16 cellular contexts compared by ENCODE assay signal in the genomic region with DNA sequence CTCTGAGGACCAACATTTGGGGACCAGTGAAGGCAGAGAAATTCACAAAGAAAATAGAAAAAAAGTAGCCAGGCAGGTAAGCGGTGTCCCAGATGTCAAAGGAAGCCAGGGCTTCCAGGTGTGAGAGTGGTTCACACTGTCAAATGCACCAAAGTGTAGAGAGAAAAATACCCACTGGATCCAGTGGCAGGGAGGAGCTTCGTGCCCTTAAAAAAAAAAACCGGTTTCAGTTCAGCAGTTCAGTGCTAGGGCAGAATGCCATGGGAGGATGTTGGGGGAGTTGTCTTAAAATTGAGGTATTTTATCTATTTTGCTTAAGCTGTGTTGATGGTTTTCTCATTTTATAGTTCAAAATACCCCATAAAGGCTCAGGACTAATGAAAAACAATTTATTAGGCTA. TPM values are rescaled to one million over a fixed set of nuclear protein-coding genes. Genes with fewer than 3 reads are reported as not detected.
DNase-seq lines count a peak whose midpoint lies in the region; ATAC-seq and TF ChIP-seq lines count a peak whose summit lies in the region.
"Had no signal": no experiment of that assay in that cellular context is flagged by ENCODE, and none has a peak within 500 bp of the region (broad histone marks: within the 10 kb centered on the region; RNA-seq: fewer than 3 reads in every experiment).

No MANE protein-coding gene starts in this region.

- ATAC-seq in GM21360 (IDR thresholded peaks at IDR 0.05; ENCODE audit: unreplicated experiment): no peak

- no peaks in the 10 kb centered on the region for H3K27me3 Mint-ChIP-seq in activated T-helper 2 cell treated with anti-CD3 and anti-CD28 coated beads, Interferon-gamma antibody, Interleukin-2, Interleukin-4, amounts not matched to agents 10 μg/mL and 5 μg/mL and 100 μg/mL, durations not matched to agents 14 hours and 24 hours and 36 hours (ENCODE audit: low read depth)
- H3K27me3 Mint-ChIP-seq: IgD-negative memory B cell had no signal

- peaks cover 40% of the 10 kb centered on the region for H3K36me3 Mint-ChIP-seq in activated T-helper 2 cell treated with anti-CD3 and anti-CD28 coated beads, Interferon-gamma antibody, Interleukin-2, Interleukin-4, amounts not matched to agents 10 μg/mL and 5 μg/mL and 100 μg/mL, durations not matched to agents 14 hours and 24 hours and 36 hours (ENCODE audit: low read depth)

- no peak for TF ChIP-seq CTCF in testis (IDR thresholded peaks at IDR 0.05)

- peak overlapping the region; percentile 68 for H3K27ac Mint-ChIP-seq in activated T-helper 2 cell treated with anti-CD3 and anti-CD28 coated beads, Interferon-gamma antibody, Interleukin-2, Interleukin-4, amounts not matched to agents 10 μg/mL and 5 μg/mL and 100 μg/mL, durations not matched to agents 14 hours and 24 hours and 36 hours

- intact Hi-C loops in activated T-helper 2 cell treated with anti-CD3 and anti-CD28 coated beads, Interferon-gamma antibody, Interleukin-2, Interleukin-4, amounts not matched to agents 10 μg/mL and 5 μg/mL and 100 μg/mL, durations not matched to agents 14 hours and 24 hours and 36 hours (cut with micrococcal nuclease): no loop called here
- intact Hi-C loops in testis (cut with DNase I; ENCODE audit: low total_unique reads): no loop called here

- no peaks in the 10 kb centered on the region for H3K9me3 Mint-ChIP-seq in activated T-helper 2 cell treated with anti-CD3 and anti-CD28 coated beads, Interferon-gamma antibody, Interleukin-2, Interleukin-4, amounts not matched to agents 10 μg/mL and 5 μg/mL and 100 μg/mL, durations not matched to agents 14 hours and 24 hours and 36 hours
- H3K9me3 Mint-ChIP-seq: IgD-negative memory B cell had no signal

- DNase-seq in activated naive CD4-positive, alpha-beta T cell treated with Interleukin-2 at 50 U/mL for 16 hours: peak; percentile 28
- DNase-seq in activated naive CD4-positive, alpha-beta T cell treated with anti-CD3 and anti-CD28 coated beads, Interleukin-2, amount 50 U/mL, for 16 hours: no peak
- no peak for DNase-seq in activated T-helper 2 cell treated with anti-CD3 and anti-CD28 coated beads, Interferon-gamma antibody, Interleukin-2, Interleukin-4, amounts not matched to agents 10 μg/mL and 5 μg/mL and 100 μg/mL, durations not matched to agents 14 hours and 24 hours and 36 hours (ENCODE audit: low spot score)
- DNase-seq in kidney tubule cell (ENCODE audit: low spot score) (peak; percentile 28), testis (peak; percentile 12), occipital lobe (lab: John Stamatoyannopoulos, UW) (no peak), caudate nucleus (lab: John Stamatoyannopoulos, UW) (no peak)
- DNase-seq: GM23248, NCI-H1417, NCI-H345, SJCRH30 had no signal

- no peak for TF ChIP-seq POLR2A in testis (IDR thresholded peaks at IDR 0.05)

- peaks cover 15% of the 10 kb centered on the region for H3K4me1 ChIP-seq in testis
- H3K4me1 ChIP-seq: SJCRH30 had no signal

- H3K9me3 ChIP-seq in testis: no peaks in the 10 kb centered on the region
- H3K9me3 ChIP-seq: SJCRH30 had no signal

- H3K36me3 ChIP-seq in testis (ENCODE audit: low read depth, missing control alignments): no peaks in the 10 kb centered on the region

- peaks cover 77% of the 10 kb centered on the region for H3K4me1 Mint-ChIP-seq in activated T-helper 2 cell treated with anti-CD3 and anti-CD28 coated beads, Interferon-gamma antibody, Interleukin-2, Interleukin-4, amounts not matched to agents 10 μg/mL and 5 μg/mL and 100 μg/mL, durations not matched to agents 14 hours and 24 hours and 36 hours (ENCODE audit: low read depth)

- no peaks in the 10 kb centered on the region for H3K27me3 ChIP-seq in testis
- H3K27me3 ChIP-seq: SJCRH30 had no signal

- H3K4me3 ChIP-seq in testis: no peak overlapping the region
- H3K4me3 ChIP-seq: GM23248, SJCRH30 had no signal

- H3K4me3 Mint-ChIP-seq in activated T-helper 2 cell treated with anti-CD3 and anti-CD28 coated beads, Interferon-gamma antibody, Interleukin-2, Interleukin-4, amounts not matched to agents 10 μg/mL and 5 μg/mL and 100 μg/mL, durations not matched to agents 14 hours and 24 hours and 36 hours (ENCODE audit: low read depth): peak overlapping the region; percentile 41

- no peak overlapping the region for H3K27ac ChIP-seq in testis
- no peak overlapping the region for H3K27ac ChIP-seq in caudate nucleus (ENCODE audit: low read depth, low read length)
- H3K27ac ChIP-seq: GM23248, SJCRH30, VCaP had no signal

- 70 to 73% methylated on average over 3 of the region's 3 CpGs for WGBS in testis, 2 donors

RNA-seq across cellular contexts. Expression of gene C1QTNF9, which starts 47.8 kb away (rescaled TPM):
- not detected in 2 replicates for total RNA-seq in activated T-helper 2 cell treated with anti-CD3 and anti-CD28 coated beads, Interferon-gamma antibody, Interleukin-2, Interleukin-4, amounts not matched to agents 10 μg/mL and 5 μg/mL and 100 μg/mL, durations not matched to agents 14 hours and 24 hours and 36 hours
- 1 to 10 TPM in 1 of 2 donors, under 1 TPM in 1; 0.43 to 2.4 TPM for total RNA-seq in testis
- polyA plus RNA-seq in testis (ENCODE audit: insufficient read depth, low read depth, low replicate concordance): 1.1 TPM
- total RNA-seq in occipital lobe: not detected
- total RNA-seq: dermis microvascular lymphatic vessel endothelial cell, fibroblast of lung, GM23248, SJCRH30 had no signal
- polyA plus RNA-seq: IgD-negative memory B cell had no signal

Comparison
In these comparisons a context has a peak if more than half of its experiments do, and no peak if none do; other contexts are left out.
1. DNase-seq: peak in activated naive CD4-positive, alpha-beta T cell treated with Interleukin-2 at 50 U/mL for 16 hours (single experiment), kidney tubule cell (single experiment) and testis (single experiment); none in activated naive CD4-positive, alpha-beta T cell treated with anti-CD3 and anti-CD28 coated beads, Interleukin-2, amount 50 U/mL, for 16 hours (single experiment), activated T-helper 2 cell treated with anti-CD3 and anti-CD28 coated beads, Interferon-gamma antibody, Interleukin-2, Interleukin-4, amounts not matched to agents 10 μg/mL and 5 μg/mL and 100 μg/mL, durations not matched to agents 14 hours and 24 hours and 36 hours (single experiment), occipital lobe (single experiment) and caudate nucleus (0 of 61).